ENCODE assay signal across 8 cellular contexts in the genomic region with DNA sequence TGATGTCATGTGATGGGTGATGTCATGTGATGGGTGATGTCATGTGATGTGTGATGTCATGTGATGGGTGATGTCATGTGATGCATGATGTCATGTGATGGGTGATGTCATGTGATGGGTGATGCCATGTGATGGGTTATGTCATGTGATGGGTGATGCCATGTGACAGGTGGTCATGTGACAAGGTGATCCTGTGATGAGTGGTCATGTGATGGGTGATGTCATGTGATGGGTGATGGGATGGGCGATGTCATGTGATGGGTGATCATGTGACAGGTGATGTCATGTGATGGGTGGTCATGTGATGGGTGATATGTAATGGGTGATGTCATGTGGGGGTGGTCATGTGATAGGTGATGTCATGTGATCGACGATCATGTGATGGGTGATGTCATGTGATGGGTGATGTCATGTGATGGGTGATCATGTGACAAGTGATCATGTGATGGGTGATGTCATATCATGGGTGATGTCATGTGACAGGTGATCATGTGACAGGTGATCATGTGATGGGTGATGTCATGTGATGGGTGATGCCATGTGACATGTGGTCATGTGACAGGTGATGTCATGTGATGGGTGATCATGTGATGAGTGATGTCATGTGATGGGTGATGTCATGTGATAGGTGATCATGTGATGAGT. TPM values are rescaled to one million over a fixed set of nuclear protein-coding genes. Genes with fewer than 3 reads are reported as not detected.
DNase-seq lines count a peak whose midpoint lies in the region; ATAC-seq, FAIRE-seq and TF ChIP-seq lines count a peak whose summit lies in the region.

No MANE protein-coding gene starts in this region.

- intact Hi-C loops in A673 (cut with micrococcal nuclease; ENCODE audit: unreplicated experiment) (no loop called here), posterior cingulate gyrus (cut with DNase I) (no loop called here)

- peak; percentile 58 for FAIRE-seq in GM19239 (lab: Jason Lieb, UNC)

- peaks cover 24% of the 10 kb centered on the region for H3K9me3 Mint-ChIP-seq in T-helper 2 cell treated with Interferon-gamma antibody and Interleukin-4, amounts not matched to agents 5 μg/mL and 100 μg/mL, for 36 hours

- no peak overlapping the region for H3K4me3 ChIP-seq in A673 (ENCODE audit: low read depth, low read length, poor library complexity, severe bottlenecking)
- no peak overlapping the region for H3K4me3 ChIP-seq in right atrium auricular region

- BruUV-seq in A673 (replicated peaks; lab: Mats Ljungman, UMichigan) = no TSS peak

- H3K36me3 ChIP-seq in A673 (ENCODE audit: insufficient read depth, low read length, poor library complexity, severe bottlenecking) (no peaks in the 10 kb centered on the region), right atrium auricular region (no peaks in the 10 kb centered on the region)

- POLR2A ChIA-PET in A673 (lab: Charles Lee; ENCODE audit: low non-redundant PET) = no interaction called here

- H3K36me3 Mint-ChIP-seq in T-helper 2 cell treated with Interferon-gamma antibody and Interleukin-4, amounts not matched to agents 5 μg/mL and 100 μg/mL, for 36 hours (ENCODE audit: low read depth) = peaks cover 11% of the 10 kb centered on the region

- peaks cover 11% of the 10 kb centered on the region for H3K4me1 Mint-ChIP-seq in T-helper 2 cell treated with Interferon-gamma antibody and Interleukin-4, amounts not matched to agents 5 μg/mL and 100 μg/mL, for 36 hours (ENCODE audit: low read depth)

- ATAC-seq in GM19397 (IDR thresholded peaks at IDR 0.05; ENCODE audit: unreplicated experiment) = no peak

- no peaks in the 10 kb centered on the region for H3K27me3 ChIP-seq in A673 (replicated peaks; ENCODE audit: insufficient read depth, low read depth, low read length, poor library complexity)
- H3K27me3 ChIP-seq in right atrium auricular region = no peaks in the 10 kb centered on the region

- TF ChIP-seq CTCF in A673 (conservative IDR thresholded peaks at IDR 0.05; ENCODE audit: low read depth, low read length) = no peak
- no peak for TF ChIP-seq CTCF in right atrium auricular region (IDR thresholded peaks at IDR 0.05)

- CTCF ChIA-PET in A673 (lab: Charles Lee) = interaction anchor here (0.6 to 0.7 kb wide), 2 partner anchors 12 to 236 kb away, joined by 5 to 9 read pairs; no protein-coding TSS in a partner anchor

- H3K27ac Mint-ChIP-seq in T-helper 2 cell treated with Interferon-gamma antibody and Interleukin-4, amounts not matched to agents 5 μg/mL and 100 μg/mL, for 36 hours = peak overlapping the region; percentile 96

- H3K4me1 ChIP-seq in A673 (ENCODE audit: insufficient read depth, low read length, poor library complexity, severe bottlenecking) (no peaks in the 10 kb centered on the region), right atrium auricular region (no peaks in the 10 kb centered on the region)

- peak overlapping the region; percentile 54 for H3K4me3 Mint-ChIP-seq in T-helper 2 cell treated with Interferon-gamma antibody and Interleukin-4, amounts not matched to agents 5 μg/mL and 100 μg/mL, for 36 hours

- DNase-seq in A673 (ENCODE audit: low spot score) (peak; percentile 52), GM19239 (ENCODE audit: insufficient read length, low spot score) (no peak), dermis blood vessel endothelial cell (peak; percentile 58), retina (peak; percentile 17), right atrium auricular region (ENCODE audit: low spot score) (no peak), posterior cingulate gyrus (no peak)
- DNase-seq in T-helper 2 cell treated with Interferon-gamma antibody and Interleukin-4, amounts not matched to agents 5 μg/mL and 100 μg/mL, for 36 hours (ENCODE audit: low spot score) = peak; percentile 67

- peaks cover 9% of the 10 kb centered on the region for H3K27me3 Mint-ChIP-seq in T-helper 2 cell treated with Interferon-gamma antibody and Interleukin-4, amounts not matched to agents 5 μg/mL and 100 μg/mL, for 36 hours (ENCODE audit: low read depth)

- H3K27ac ChIP-seq in A673 (ENCODE audit: low read depth, low read length, poor library complexity, severe bottlenecking) = no peak overlapping the region
- H3K27ac ChIP-seq in right atrium auricular region = no peak overlapping the region

- H3K9me3 ChIP-seq in A673 (ENCODE audit: low read depth, low read length, poor library complexity, severe bottlenecking) (peaks cover 6% of the 10 kb centered on the region), right atrium auricular region (no peaks in the 10 kb centered on the region)

RNA-seq across cellular contexts. Expression of a gene that starts 17.2 kb away (rescaled TPM):
- not detected in 2 replicates for total RNA-seq in A673 (2021)
- not detected in 2 replicates for total RNA-seq in dermis blood vessel endothelial cell
- total RNA-seq in right atrium auricular region = under 1 TPM in 1 of 2 donors, not detected in 1; 0.31 TPM

RNA-seq across cellular contexts. Expression of a gene that starts 31.8 kb away (rescaled TPM):
- total RNA-seq in A673 (2021) = not detected in 2 replicates
- total RNA-seq in dermis blood vessel endothelial cell = not detected in 2 replicates
- under 1 TPM in 1 of 2 donors, not detected in 1; 0.98 TPM for total RNA-seq in right atrium auricular region

RNA-seq across cellular contexts. Expression of a gene that starts 47.7 kb away (rescaled TPM):
- total RNA-seq in A673 (2021) (not detected in 2 replicates), dermis blood vessel endothelial cell (not detected in 2 replicates), right atrium auricular region (1 to 10 TPM; 2.0 to 7.8 TPM)

RNA-seq across cellular contexts. Expression of a gene that starts 53.2 kb away (rescaled TPM):
- total RNA-seq in A673 (2021) (not detected in 2 replicates), dermis blood vessel endothelial cell (not detected in 2 replicates), right atrium auricular region (not detected)

Comparison
In these comparisons a context has a peak if more than half of its experiments do, and no peak if none do; other contexts are left out.
1. DNase-seq: peak in A673 (single experiment), T-helper 2 cell treated with Interferon-gamma antibody and Interleukin-4, amounts not matched to agents 5 μg/mL and 100 μg/mL, for 36 hours (single experiment), dermis blood vessel endothelial cell (single experiment) and retina (single experiment); none in GM19239 (single experiment), right atrium auricular region (single experiment) and posterior cingulate gyrus (0 of 10).